ENCODE assay signal across 9 cellular contexts in genomic region chr3:149009732-149010131, GRCh38. TPM values are rescaled to one million over a fixed set of nuclear protein-coding genes. Genes with fewer than 3 reads are reported as not detected.
A peak's percentile ranks its signal among the peaks of the same experiment; 100 is the strongest.
DNase-seq lines count a peak whose midpoint lies in the region; ATAC-seq, FAIRE-seq and TF ChIP-seq lines count a peak whose summit lies in the region.
"Had no signal": no experiment of that assay in that cellular context is flagged by ENCODE, and none has a peak within 500 bp of the region (broad histone marks: within the 10 kb centered on the region; RNA-seq: fewer than 3 reads in every experiment).

No MANE protein-coding gene starts in this region.

- H4K12ac ChIP-seq in trophoblast cell (ENCODE audit: low read depth, low read length), result no peak overlapping the region

- H2AK5ac ChIP-seq in trophoblast cell (ENCODE audit: low read length), result no peak overlapping the region

- no peak overlapping the region for H3K14ac ChIP-seq in trophoblast cell (ENCODE audit: low read length)

- peaks cover 2% of the 10 kb centered on the region for H3K9me3 ChIP-seq in trophoblast cell (ENCODE audit: insufficient read depth, low read depth, low read length)

- H3K36me3 ChIP-seq in trophoblast cell (ENCODE audit: control insufficient read depth in 1 of 2, insufficient read depth in 2 of 2, low read length in 2 of 2), result peaks cover 6 to 20% of the 10 kb centered on the region in 2 experiments

- no peak overlapping the region for H2AFZ ChIP-seq in trophoblast cell (ENCODE audit: insufficient read depth, low read length, poor library complexity)

- no peak overlapping the region for H2BK12ac ChIP-seq in trophoblast cell (ENCODE audit: low read length)

- no peaks in the 10 kb centered on the region for H3K27me3 ChIP-seq in trophoblast cell (ENCODE audit: insufficient read depth, low read length)

- no peak overlapping the region for H2BK5ac ChIP-seq in trophoblast cell (ENCODE audit: low read depth, low read length, poor library complexity)

- peak; percentile 79 for ATAC-seq in GM21390 (IDR thresholded peaks at IDR 0.05; ENCODE audit: unreplicated experiment)

- H3K4ac ChIP-seq in trophoblast cell (ENCODE audit: low read depth, low read length), result no peak overlapping the region

- no peak for FAIRE-seq in D721Med (lab: Jason Lieb, UNC)

- H3K27ac ChIP-seq in trophoblast cell (ENCODE audit: low read depth, low read length), result no peak overlapping the region

- TF ChIP-seq POLR2A in lower leg skin (IDR thresholded peaks at IDR 0.05), result no peak

- H3K23ac ChIP-seq in trophoblast cell (ENCODE audit: low read length), result no peak overlapping the region

- H3K79me1 ChIP-seq in trophoblast cell (ENCODE audit: low read length), result no peaks in the 10 kb centered on the region

- WGBS in trophoblast cell (ENCODE audit: extremely low coverage, insufficient coverage, insufficient read length), result no CpG with 5 or more reads among the region's 2 CpGs
- 91 to 94% methylated on average over 2 of the region's 2 CpGs for WGBS in lower leg skin, 2 donors

- H3K9ac ChIP-seq in trophoblast cell (ENCODE audit: low read length), result no peak overlapping the region

- H4K8ac ChIP-seq in trophoblast cell (ENCODE audit: low read depth, low read length), result no peak overlapping the region

- no peak overlapping the region for H4K91ac ChIP-seq in trophoblast cell (ENCODE audit: low read depth, low read length)

- no peaks in the 10 kb centered on the region for H3K4me1 ChIP-seq in trophoblast cell (ENCODE audit: control insufficient read depth in 1 of 2, insufficient read depth in 2 of 2, low read length in 2 of 2)

- H2BK120ac ChIP-seq in trophoblast cell (ENCODE audit: insufficient read depth, low read length, poor library complexity), result no peak overlapping the region

- intact Hi-C loops in lower leg skin (cut with DNase I; ENCODE audit: low total_unique reads), result no loop called here

- no peak for TF ChIP-seq CTCF in fibroblast of mammary gland (conservative IDR thresholded peaks at IDR 0.05; ENCODE audit: control insufficient read depth, insufficient read depth, low read depth, low read length)
- no peak for TF ChIP-seq CTCF in D721Med (IDR thresholded peaks at IDR 0.05; ENCODE audit: insufficient read depth, missing control alignments)
- TF ChIP-seq CTCF in lower leg skin (IDR thresholded peaks at IDR 0.05), result no peak

- no peaks in the 10 kb centered on the region for H3K79me2 ChIP-seq in trophoblast cell (ENCODE audit: control insufficient read depth, insufficient read depth, low read length, poor library complexity)

- no peak overlapping the region for H3K4me2 ChIP-seq in trophoblast cell (ENCODE audit: low read length)

- H3K4me3 ChIP-seq in Jurkat, Clone E6-1 (ENCODE audit: low read length), result no peak overlapping the region
- H3K4me3 ChIP-seq in fibroblast of mammary gland (ENCODE audit: control insufficient read depth, low read depth, low read length) (no peak overlapping the region), trophoblast cell (ENCODE audit: low read depth, low read length) (no peak overlapping the region), lower leg skin (ENCODE audit: low read depth, poor library complexity, severe bottlenecking) (no peak overlapping the region)

- DNase-seq in ELR (ENCODE audit: low read depth) (peak; percentile 58), fibroblast of mammary gland (ENCODE audit: low read depth) (peak; percentile 19), NCI-H1105 (lab: John Stamatoyannopoulos, UW) (no peak), trophoblast cell (no peak), D721Med (ENCODE audit: insufficient read length, low spot score) (no peak), lower leg skin (ENCODE audit: low spot score in 2 of 2) (no peak)
- DNase-seq in Jurkat, Clone E6-1 (ENCODE audit: low read depth, low spot score), result peak; percentile 54
- DNase-seq: NCI-H526 had no signal

- no peak overlapping the region for H3K18ac ChIP-seq in trophoblast cell (ENCODE audit: low read length)

RNA-seq across cellular contexts. Expression of gene GYG1, which starts 18.4 kb away (rescaled TPM):
- 43.4 TPM for polyA plus RNA-seq in Jurkat, Clone E6-1 (2012; ENCODE audit: insufficient read depth, insufficient read length)
- 28.0 and 30.5 TPM in 2 replicates for polyA plus RNA-seq in trophoblast cell (2013)
- 10 to 100 TPM in 1 of 4 donors, 1 to 10 TPM in 3; 6.7 to 12.3 (median 7.5) TPM for total RNA-seq in lower leg skin

Comparison
In these comparisons a context has a peak if more than half of its experiments do, and no peak if none do; other contexts are left out.
1. DNase-seq: peak in ELR (single experiment), Jurkat, Clone E6-1 (single experiment) and fibroblast of mammary gland (single experiment); none in NCI-H1105 (single experiment), trophoblast cell (0 of 2), D721Med (single experiment) and lower leg skin (0 of 2).